Comparison of ENCODE assay signal across 7 cellular contexts in the genomic region with DNA sequence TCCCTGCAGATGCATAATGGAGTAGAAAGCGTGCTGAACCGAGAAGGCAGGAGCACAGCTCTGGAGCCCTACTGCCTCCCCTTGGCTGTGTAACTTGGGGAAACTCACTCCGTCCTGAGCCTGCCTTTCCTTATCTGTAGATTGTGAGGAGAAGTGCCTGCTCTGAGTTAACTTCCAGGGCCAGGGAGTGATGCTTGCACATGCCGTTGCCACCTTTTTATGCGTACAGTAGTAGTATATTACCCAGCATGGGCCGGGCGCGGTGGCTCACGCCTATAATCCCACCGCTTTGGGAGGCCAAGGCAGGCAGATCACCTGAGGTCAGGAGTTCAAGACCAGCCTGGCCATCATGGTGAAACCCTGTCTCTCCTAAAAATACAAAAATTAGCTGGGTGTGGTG.
"Had no signal": no experiment of that assay in that cellular context is flagged by ENCODE, and none has a peak within 500 bp of the region (broad histone marks: within the 10 kb centered on the region; RNA-seq: fewer than 3 reads in every experiment).

No MANE protein-coding gene starts in this region.

- H3K27ac ChIP-seq: GM23248 had no signal

- H2AFZ ChIP-seq: GM23248 had no signal

- DNase-seq: GM23248, GOT3, H9, HCEC 1CT, IMR-90 had no signal

- H3K4me3 ChIP-seq: GM23248, K562 had no signal

- H3K9ac ChIP-seq: GM23248 had no signal

- FAIRE-seq: H54, K562 had no signal

- ATAC-seq: K562 had no signal
